In genomic region chr1:202708456-202709275, GRCh38 we compare ENCODE assay signal across 25 cellular contexts. TPM values are rescaled to one million over a fixed set of nuclear protein-coding genes. Genes with fewer than 3 reads are reported as not detected.
DNase-seq lines count a peak whose midpoint lies in the region; ATAC-seq, FAIRE-seq and TF ChIP-seq lines count a peak whose summit lies in the region.
"Had no signal": no experiment of that assay in that cellular context is flagged by ENCODE, and none has a peak within 500 bp of the region (broad histone marks: within the 10 kb centered on the region; RNA-seq: fewer than 3 reads in every experiment).

No MANE protein-coding gene starts in this region.

- H3K14ac ChIP-seq in trophoblast cell (ENCODE audit: low read length) = no peak overlapping the region

- H3K27me3 Mint-ChIP-seq in endodermal cell (ENCODE audit: insufficient read depth) = peaks cover 76% of the 10 kb centered on the region

- no peak for FAIRE-seq in D721Med (lab: Jason Lieb, UNC)
- FAIRE-seq: G401.6, H54, RCC 7860 had no signal

- no peaks in the 10 kb centered on the region for H3K79me1 ChIP-seq in trophoblast cell (ENCODE audit: low read length)

- peaks cover 44% of the 10 kb centered on the region for H3K27me3 ChIP-seq in HUES64 (ENCODE audit: insufficient read depth, low read length)
- peaks cover 75% of the 10 kb centered on the region for H3K27me3 ChIP-seq in endodermal cell (ENCODE audit: control insufficient read depth, insufficient read depth, low read length, poor library complexity, severe bottlenecking)
- H3K27me3 ChIP-seq in trophoblast cell (ENCODE audit: insufficient read depth, low read length) = peaks cover 38% of the 10 kb centered on the region
- H3K27me3 ChIP-seq in transverse colon = peaks cover 77% of the 10 kb centered on the region
- peaks cover 0 to 84% (median 28%) of the 10 kb centered on the region in 4 donors for H3K27me3 ChIP-seq in esophagus muscularis mucosa

- in situ Hi-C loops in transverse colon (cut with MboI; ENCODE audit: low pct_ligation_motif_present in 1 of 4, low pct_unique_long_range_greater_than_20kb in 1 of 4, low sequenced_read_pairs in 3 of 4) = loop anchor here (25.0 kb wide), 2 partner anchors 221 to 521 kb away; partner anchors contain the start of gene LGR6 (in 3 of the 4)

- no peak overlapping the region for H4K8ac ChIP-seq in trophoblast cell (ENCODE audit: low read depth, low read length)

- intact Hi-C loops in transverse colon (cut with DNase I; ENCODE audit: low total_unique reads) (no loop called here), esophagus muscularis mucosa (cut with DNase I) (no loop called here)

- no peak overlapping the region for H3K18ac ChIP-seq in trophoblast cell (ENCODE audit: low read length)

- H3K9ac ChIP-seq in HUES64 (ENCODE audit: low read depth, low read length) = no peak overlapping the region
- H3K9ac ChIP-seq in endodermal cell (ENCODE audit: extremely low read depth, low read length, poor library complexity, severe bottlenecking) = no peak overlapping the region
- no peak overlapping the region for H3K9ac ChIP-seq in trophoblast cell (ENCODE audit: low read length)

- H3K23ac ChIP-seq in trophoblast cell (ENCODE audit: low read length) = no peak overlapping the region

- H3K9me3 Mint-ChIP-seq in endodermal cell = no peaks in the 10 kb centered on the region
- no peaks in the 10 kb centered on the region for H3K9me3 Mint-ChIP-seq in activated naive CD4-positive, alpha-beta T cell treated with anti-CD3 and anti-CD28 coated beads, Interleukin-2, amount 50 U/mL, for 72 hours
- H3K9me3 Mint-ChIP-seq: activated CD8-positive, alpha-beta T cell treated with anti-CD3 and anti-CD28 coated beads for 36 hours had no signal

- no peak overlapping the region for H2BK5ac ChIP-seq in trophoblast cell (ENCODE audit: low read depth, low read length, poor library complexity)

- H3K4me3 Mint-ChIP-seq in endodermal cell = peak overlapping the region; percentile 59
- H3K4me3 Mint-ChIP-seq: activated CD8-positive, alpha-beta T cell treated with anti-CD3 and anti-CD28 coated beads for 36 hours had no signal

- no peaks in the 10 kb centered on the region for H3K36me3 Mint-ChIP-seq in endodermal cell (ENCODE audit: low read depth)
- no peaks in the 10 kb centered on the region for H3K36me3 Mint-ChIP-seq in activated naive CD4-positive, alpha-beta T cell treated with anti-CD3 and anti-CD28 coated beads, Interleukin-2, amount 50 U/mL, for 72 hours

- DNase-seq in D721Med (ENCODE audit: insufficient read length, low spot score) (peak; percentile 55), endodermal cell (no peak), trophoblast cell (no peak), transverse colon (no peak), esophagus muscularis mucosa (ENCODE audit: extremely low spot score) (no peak)
- DNase-seq in activated naive CD4-positive, alpha-beta T cell treated with anti-CD3 and anti-CD28 coated beads, Interleukin-2, amount 50 U/mL, for 72 hours (ENCODE audit: low spot score in 2 of 2) = no peak
- DNase-seq: activated CD4-positive, CD25-positive, alpha-beta regulatory T cell; activated CD8-positive, alpha-beta T cell treated with anti-CD3 and anti-CD28 coated beads for 36 hours; activated naive CD4-positive, alpha-beta T cell treated with anti-CD3 and anti-CD28 coated beads, Interleukin-2, amount 50 U/mL, for 16 hours; aorta; DMS153; heart left ventricle; NCI-H1417; NCI-H510A treated with DMSO at 0.1 percent for 48 hours; stimulated activated CD4-positive, alpha-beta T cell treated with anti-CD3 and anti-CD28 coated beads, Interleukin-4, amount 100 ng/mL, for 4 hours had no signal

- peaks cover 33% of the 10 kb centered on the region for H3K4me1 ChIP-seq in HUES64 (ENCODE audit: insufficient read depth, low read length)
- no peaks in the 10 kb centered on the region for H3K4me1 ChIP-seq in endodermal cell (ENCODE audit: control insufficient read depth, insufficient read depth, low read length)
- H3K4me1 ChIP-seq in trophoblast cell (ENCODE audit: control insufficient read depth in 1 of 2, insufficient read depth in 2 of 2, low read length in 2 of 2) = peaks cover 6 to 8% of the 10 kb centered on the region in 2 experiments
- peaks cover 11 to 18% (median 14%) of the 10 kb centered on the region in 4 donors for H3K4me1 ChIP-seq in transverse colon
- H3K4me1 ChIP-seq in esophagus muscularis mucosa = peaks cover 11 to 18% (median 17%) of the 10 kb centered on the region in 4 donors

- H3K79me2 ChIP-seq in trophoblast cell (ENCODE audit: control insufficient read depth, insufficient read depth, low read length, poor library complexity) = no peaks in the 10 kb centered on the region

- H2BK12ac ChIP-seq in trophoblast cell (ENCODE audit: low read length) = no peak overlapping the region

- H3K4me1 Mint-ChIP-seq in endodermal cell = peaks cover 8% of the 10 kb centered on the region

- H4K91ac ChIP-seq in trophoblast cell (ENCODE audit: low read depth, low read length) = no peak overlapping the region

- TF ChIP-seq EP300 in transverse colon (IDR thresholded peaks at IDR 0.05; ENCODE audit: low read depth) (no peak), esophagus muscularis mucosa (IDR thresholded peaks at IDR 0.05) (no peak)

- H2AK5ac ChIP-seq in trophoblast cell (ENCODE audit: low read length) = no peak overlapping the region

- TF ChIP-seq POLR2A in transverse colon (IDR thresholded peaks at IDR 0.05) (no peak), esophagus muscularis mucosa (IDR thresholded peaks at IDR 0.05; ENCODE audit: low read depth) (no peak)

- H3K4me3 ChIP-seq in HUES64 (ENCODE audit: low read length) = peak overlapping the region; percentile 64
- H3K4me3 ChIP-seq in endodermal cell (ENCODE audit: low read length) = no peak overlapping the region
- peak overlapping the region; percentile 24 for H3K4me3 ChIP-seq in trophoblast cell (ENCODE audit: low read depth, low read length)
- no peak overlapping the region for H3K4me3 ChIP-seq in transverse colon
- no peak overlapping the region for H3K4me3 ChIP-seq in esophagus muscularis mucosa
- H3K4me3 ChIP-seq: lung, upper lobe of left lung had no signal

- TF ChIP-seq CTCF in D721Med (IDR thresholded peaks at IDR 0.05; ENCODE audit: insufficient read depth, missing control alignments) = no peak
- TF ChIP-seq CTCF in endodermal cell (conservative IDR thresholded peaks at IDR 0.05) = no peak
- no peak for TF ChIP-seq CTCF in transverse colon (IDR thresholded peaks at IDR 0.05)
- TF ChIP-seq CTCF in esophagus muscularis mucosa (IDR thresholded peaks at IDR 0.05) = no peak

- no peak overlapping the region for H3K4me2 ChIP-seq in trophoblast cell (ENCODE audit: low read length)

- no peaks in the 10 kb centered on the region for H3K36me3 ChIP-seq in HUES64 (ENCODE audit: insufficient read depth, low read length)
- no peaks in the 10 kb centered on the region for H3K36me3 ChIP-seq in endodermal cell (ENCODE audit: control insufficient read depth, insufficient read depth, low read length)
- H3K36me3 ChIP-seq in trophoblast cell (ENCODE audit: control insufficient read depth in 1 of 2, insufficient read depth in 2 of 2, low read length in 2 of 2) = no peaks in the 10 kb centered on the region
- H3K36me3 ChIP-seq in transverse colon = no peaks in the 10 kb centered on the region
- no peaks in the 10 kb centered on the region for H3K36me3 ChIP-seq in esophagus muscularis mucosa
- H3K36me3 ChIP-seq: heart left ventricle, upper lobe of left lung had no signal

- H2BK120ac ChIP-seq in trophoblast cell (ENCODE audit: insufficient read depth, low read length, poor library complexity) = no peak overlapping the region

- ATAC-seq in activated naive CD4-positive, alpha-beta T cell treated with anti-CD3 and anti-CD28 coated beads, Interleukin-2, amount 50 U/mL, for 72 hours = no peak
- ATAC-seq: activated CD8-positive, alpha-beta T cell treated with anti-CD3 and anti-CD28 coated beads for 36 hours; heart left ventricle had no signal

- H4K12ac ChIP-seq in trophoblast cell (ENCODE audit: low read depth, low read length) = no peak overlapping the region

- no peak overlapping the region for H2AFZ ChIP-seq in trophoblast cell (ENCODE audit: insufficient read depth, low read length, poor library complexity)

- 69% methylated on average over 12 of the region's 12 CpGs for WGBS in HUES64
- 81 to 100% methylated on average over 3 to 12 of the region's 12 CpGs for WGBS in endodermal cell (ENCODE audit: insufficient coverage in 1 of 2, insufficient read length in 1 of 2), 2 experiments
- no CpG with 5 or more reads among the region's 12 CpGs for WGBS in trophoblast cell (ENCODE audit: extremely low coverage, insufficient coverage, insufficient read length)
- WGBS in transverse colon (ENCODE audit: low coverage in 1 of 2), 2 donors = 57% methylated on average over 12 of the region's 12 CpGs; no CpG with 5 or more reads in 1 of the 2 donors
- WGBS in esophagus muscularis mucosa = 76% methylated on average over 6 of the region's 12 CpGs

- peak overlapping the region; percentile 48 for H3K27ac Mint-ChIP-seq in endodermal cell
- no peak overlapping the region for H3K27ac Mint-ChIP-seq in activated naive CD4-positive, alpha-beta T cell treated with anti-CD3 and anti-CD28 coated beads, Interleukin-2, amount 50 U/mL, for 72 hours
- H3K27ac Mint-ChIP-seq: activated CD8-positive, alpha-beta T cell treated with anti-CD3 and anti-CD28 coated beads for 36 hours had no signal

- no peak overlapping the region for H3K4ac ChIP-seq in trophoblast cell (ENCODE audit: low read depth, low read length)

- H3K9me3 ChIP-seq in HUES64 (ENCODE audit: insufficient read depth, low read depth, low read length) (no peaks in the 10 kb centered on the region), endodermal cell (ENCODE audit: control insufficient read depth, low read length) (no peaks in the 10 kb centered on the region), trophoblast cell (ENCODE audit: insufficient read depth, low read depth, low read length) (peaks cover 4% of the 10 kb centered on the region), transverse colon (no peaks in the 10 kb centered on the region), esophagus muscularis mucosa (no peaks in the 10 kb centered on the region)
- H3K9me3 ChIP-seq: heart left ventricle, upper lobe of left lung had no signal

- H3K27ac ChIP-seq in HUES64 (ENCODE audit: low read depth, low read length) (no peak overlapping the region), endodermal cell (ENCODE audit: low read depth, low read length) (no peak overlapping the region), trophoblast cell (ENCODE audit: low read depth, low read length) (no peak overlapping the region), transverse colon (no peak overlapping the region), esophagus muscularis mucosa (replicated peaks in 1 of 4) (no peak overlapping the region)
- H3K27ac ChIP-seq: epithelial cell of prostate, heart left ventricle, SK-N-MC, upper lobe of left lung had no signal

RNA-seq across cellular contexts. Expression of gene SYT2, which starts 1.6 kb away (rescaled TPM):
- polyA plus RNA-seq in HUES64 (2013, experiment 1 of 2) = 4.9 TPM
- 5.4 TPM for polyA plus RNA-seq in HUES64 (2013, experiment 2 of 2)
- total RNA-seq in endodermal cell (1 to 10 TPM; 2.9 to 4.4 TPM), transverse colon (under 1 TPM in 2 of 4 donors, not detected in 2; 0.16 to 0.40 TPM), esophagus muscularis mucosa (under 1 TPM in 2 of 4 donors, not detected in 2; 0.11 to 0.19 TPM)
- polyA plus RNA-seq in endodermal cell (2013, experiment 1 of 2) = 12.0 TPM
- polyA plus RNA-seq in endodermal cell (2013, experiment 2 of 2) = 9.7 TPM
- 0.03 and 0.04 TPM in 2 replicates for polyA plus RNA-seq in trophoblast cell (2013)
- total RNA-seq in activated naive CD4-positive, alpha-beta T cell treated with anti-CD3 and anti-CD28 coated beads, Interleukin-2, amount 50 U/mL, for 72 hours = not detected
- total RNA-seq: activated CD8-positive, alpha-beta T cell treated with anti-CD3 and anti-CD28 coated beads for 36 hours; fibroblast of villous mesenchyme; M059J had no signal

Comparison
In these comparisons a context has a peak if more than half of its experiments do, and no peak if none do; other contexts are left out.
1. H3K4me3 ChIP-seq: peak in HUES64 (single experiment) and trophoblast cell (single experiment); none in endodermal cell (single experiment), transverse colon (0 of 4) and esophagus muscularis mucosa (0 of 4).